8 cellular contexts compared by ENCODE assay signal in genomic region chr9:124776952-124777645, GRCh38. TPM values are rescaled to one million over a fixed set of nuclear protein-coding genes. Genes with fewer than 3 reads are reported as not detected.
DNase-seq lines count a peak whose midpoint lies in the region; ATAC-seq and TF ChIP-seq lines count a peak whose summit lies in the region.

TSS of gene OLFML2A (plus strand) at chr9:124777133. CDS start at chr9:124777271, 138 bp downstream.

- H3K36me3 Mint-ChIP-seq in activated CD4-positive, alpha-beta T cell treated with anti-CD3 and anti-CD28 coated beads for 36 hours (ENCODE audit: low read depth) = no peaks in the 10 kb centered on the region
- peaks cover 6% of the 10 kb centered on the region for H3K36me3 Mint-ChIP-seq in central memory CD8-positive, alpha-beta T cell (ENCODE audit: insufficient read depth)
- H3K36me3 Mint-ChIP-seq in stimulated activated naive B cell treated with anti-CD40 and anti-IgM and Interleukin-4, amounts not matched to agents 10 μg/mL and 1 μg/mL and 100 μg/mL, for 72 hours = no peaks in the 10 kb centered on the region

- H3K4me3 ChIP-seq in PC-9 (peak within 1 kb of the TSS; percentile 51), liver (ENCODE audit: low read depth in 1 of 3, low read length in 3 of 3) (peak within 1 kb of the TSS in 1 of 3 donors; percentile 60)

- no peaks in the 10 kb centered on the region for H3K9me3 Mint-ChIP-seq in activated CD4-positive, alpha-beta T cell treated with anti-CD3 and anti-CD28 coated beads for 36 hours (ENCODE audit: low read depth)
- no peaks in the 10 kb centered on the region for H3K9me3 Mint-ChIP-seq in central memory CD8-positive, alpha-beta T cell
- no peaks in the 10 kb centered on the region for H3K9me3 Mint-ChIP-seq in stimulated activated naive B cell treated with anti-CD40 and anti-IgM and Interleukin-4, amounts not matched to agents 10 μg/mL and 1 μg/mL and 100 μg/mL, for 72 hours

- CTCF ChIA-PET in activated CD4-positive, alpha-beta T cell treated with anti-CD3 and anti-CD28 coated beads for 36 hours (lab: Charles Lee) = interaction anchor here (0.6 to 12.5 kb wide), 6 partner anchors 10 to 155 kb away, joined by 3 to 260 read pairs (median 6); partner anchors contain the start of gene WDR38
- CTCF ChIA-PET in PC-9 (lab: Charles Lee) = interaction anchor here (0.6 to 10.9 kb wide), 3 partner anchors 44 to 77 kb away, joined by 3 to 159 read pairs (median 3); partner anchors contain the start of gene WDR38

- intact Hi-C loops in activated CD4-positive, alpha-beta T cell treated with anti-CD3 and anti-CD28 coated beads for 36 hours (cut with DNase I, micrococcal nuclease) = no loop called here
- intact Hi-C loops in PC-9 (cut with micrococcal nuclease; ENCODE audit: unreplicated experiment) = loop anchor here (10.0 kb wide), 1 partner anchor 382 kb away; no protein-coding TSS in a partner anchor

- 3% methylated on average over 86 of the region's 86 CpGs for WGBS in liver

- no peak for TF ChIP-seq RAD21 in liver (IDR thresholded peaks at IDR 0.05)

- DNase-seq in activated CD4-positive, alpha-beta T cell treated with anti-CD3 and anti-CD28 coated beads for 36 hours = peak; percentile 48
- no peak for DNase-seq in activated CD4-positive, alpha-beta T cell treated with anti-CD3 and anti-CD28 coated beads, Interleukin-2, amount 50 U/mL, for 4 hours
- peak in 1 of 2 experiments; percentile 54 for DNase-seq in PC-9
- no peak for DNase-seq in central memory CD8-positive, alpha-beta T cell (ENCODE audit: low spot score in 2 of 2)
- DNase-seq in stimulated activated naive B cell treated with anti-CD40 and anti-IgM and Interleukin-4, amounts not matched to agents 10 μg/mL and 1 μg/mL and 100 μg/mL, for 72 hours = no peak
- DNase-seq in superior temporal gyrus (ENCODE audit: extremely low spot score) = no peak

- no peak; the same call in 1 of the 2 replicates for TF ChIP-seq CTCF in PC-9 (conservative IDR thresholded peaks at IDR 0.05)
- peak; percentile 5 for TF ChIP-seq CTCF in liver (IDR thresholded peaks at IDR 0.05; ENCODE audit: low read depth, low read length, missing input control)

- no peak within 1 kb of the TSS for H3K27ac Mint-ChIP-seq in activated CD4-positive, alpha-beta T cell treated with anti-CD3 and anti-CD28 coated beads for 36 hours
- peak within 1 kb of the TSS; percentile 53 for H3K27ac Mint-ChIP-seq in central memory CD8-positive, alpha-beta T cell (ENCODE audit: low read depth)
- peak within 1 kb of the TSS; percentile 70 for H3K27ac Mint-ChIP-seq in stimulated activated naive B cell treated with anti-CD40 and anti-IgM and Interleukin-4, amounts not matched to agents 10 μg/mL and 1 μg/mL and 100 μg/mL, for 72 hours

- no peaks in the 10 kb centered on the region for H4K20me1 ChIP-seq in PC-9 (ENCODE audit: insufficient read depth)

- H3K4me1 ChIP-seq in PC-9 (replicated peaks; ENCODE audit: insufficient read depth) = peaks cover 18% of the 10 kb centered on the region
- H3K4me1 ChIP-seq in liver (ENCODE audit: control insufficient read depth in 4 of 4, insufficient read depth in 4 of 4, low read length in 3 of 4) = peaks cover 0 to 12% (median 10%) of the 10 kb centered on the region in 4 donors

- POLR2A ChIA-PET in activated CD4-positive, alpha-beta T cell treated with anti-CD3 and anti-CD28 coated beads for 36 hours (lab: Charles Lee) = interaction anchor here (0.5 kb wide), 1 partner anchor 349 kb away, joined by 4 read pairs; no protein-coding TSS in a partner anchor
- POLR2A ChIA-PET in PC-9 (lab: Charles Lee; ENCODE audit: unreplicated experiment) = interaction anchor here (0.6 to 1.0 kb wide), 2 partner anchors 57 to 95 kb away, joined by 3 to 5 read pairs; no protein-coding TSS in a partner anchor

- H3K9me3 ChIP-seq in PC-9 (ENCODE audit: insufficient read depth, low read depth) (no peaks in the 10 kb centered on the region), liver (ENCODE audit: control insufficient read depth in 4 of 4, low read length in 3 of 4) (no peaks in the 10 kb centered on the region)

- H3K4me1 Mint-ChIP-seq in activated CD4-positive, alpha-beta T cell treated with anti-CD3 and anti-CD28 coated beads for 36 hours = peaks cover 19% of the 10 kb centered on the region
- peaks cover 26% of the 10 kb centered on the region for H3K4me1 Mint-ChIP-seq in central memory CD8-positive, alpha-beta T cell
- H3K4me1 Mint-ChIP-seq in stimulated activated naive B cell treated with anti-CD40 and anti-IgM and Interleukin-4, amounts not matched to agents 10 μg/mL and 1 μg/mL and 100 μg/mL, for 72 hours = peaks cover 8 to 28% of the 10 kb centered on the region in 2 donors

- peak within 1 kb of the TSS; percentile 58 for H3K4me3 Mint-ChIP-seq in activated CD4-positive, alpha-beta T cell treated with anti-CD3 and anti-CD28 coated beads for 36 hours
- peak within 1 kb of the TSS; percentile 75 for H3K4me3 Mint-ChIP-seq in central memory CD8-positive, alpha-beta T cell
- H3K4me3 Mint-ChIP-seq in stimulated activated naive B cell treated with anti-CD40 and anti-IgM and Interleukin-4, amounts not matched to agents 10 μg/mL and 1 μg/mL and 100 μg/mL, for 72 hours = peak within 1 kb of the TSS; percentile 79 to 87

- H3K27ac ChIP-seq in PC-9 = no peak within 1 kb of the TSS
- no peak within 1 kb of the TSS for H3K27ac ChIP-seq in liver (ENCODE audit: low read depth in 1 of 2, low read length in 2 of 2)

- H3K27me3 ChIP-seq in PC-9 (ENCODE audit: insufficient read depth, low read depth) (0 out of 2 replicates have a peak, but pooled peaks cover 7% of the 10 kb centered on the region), liver (ENCODE audit: control insufficient read depth in 4 of 4, insufficient read depth in 4 of 4, low read length in 3 of 4) (peaks cover 0 to 1% (median 0%) of the 10 kb centered on the region in 4 donors)

- no peaks in the 10 kb centered on the region for H3K36me3 ChIP-seq in PC-9 (ENCODE audit: low read depth)
- H3K36me3 ChIP-seq in liver (ENCODE audit: control insufficient read depth in 4 of 4, insufficient read depth in 3 of 4, low read depth in 1 of 4, low read length in 3 of 4) = no peaks in the 10 kb centered on the region

- peaks cover 20% of the 10 kb centered on the region; the same call in 1 of the 2 replicates for H3F3A ChIP-seq in PC-9 (ENCODE audit: insufficient read depth, low read depth)

- no peaks in the 10 kb centered on the region for H3K9me2 ChIP-seq in PC-9 (ENCODE audit: insufficient read depth)

- peak within 1 kb of the TSS; percentile 75 for H3K4me2 ChIP-seq in PC-9

- H3K79me2 ChIP-seq in PC-9 (ENCODE audit: low read depth) = no peaks in the 10 kb centered on the region

- no TSS peak for BruUV-seq in PC-9 (replicated peaks; lab: Mats Ljungman, UMichigan)

- ATAC-seq in activated CD4-positive, alpha-beta T cell treated with anti-CD3 and anti-CD28 coated beads for 36 hours = peak; percentile 21
- peak; percentile 26 for ATAC-seq in central memory CD8-positive, alpha-beta T cell (replicated peaks; ENCODE audit: extremely low read depth, poor library complexity, severe bottlenecking)
- peak; percentile 67 to 72 for ATAC-seq in stimulated activated naive B cell treated with anti-CD40 and anti-IgM and Interleukin-4, amounts not matched to agents 10 μg/mL and 1 μg/mL and 100 μg/mL, for 72 hours (replicated peaks)
- ATAC-seq in HG03439 (IDR thresholded peaks at IDR 0.05; ENCODE audit: unreplicated experiment) = no peak

- no peak within 1 kb of the TSS for H2AFZ ChIP-seq in PC-9

- H3K9ac ChIP-seq in liver (ENCODE audit: low read depth in 1 of 2, low read length in 2 of 2) = no peak within 1 kb of the TSS

- H3K27me3 Mint-ChIP-seq in activated CD4-positive, alpha-beta T cell treated with anti-CD3 and anti-CD28 coated beads for 36 hours = peaks cover 39% of the 10 kb centered on the region
- peaks cover 25% of the 10 kb centered on the region for H3K27me3 Mint-ChIP-seq in central memory CD8-positive, alpha-beta T cell
- peaks cover 18 to 29% of the 10 kb centered on the region in 2 donors for H3K27me3 Mint-ChIP-seq in stimulated activated naive B cell treated with anti-CD40 and anti-IgM and Interleukin-4, amounts not matched to agents 10 μg/mL and 1 μg/mL and 100 μg/mL, for 72 hours

TF ChIP-seq in liver, 16 proteins besides CTCF, POLR2A, EP300 and RAD21:
- TF ChIP-seq RXRA (IDR thresholded peaks at IDR 0.05) (no peak), FOXA2 (IDR thresholded peaks at IDR 0.05) (no peak), GABPA (IDR thresholded peaks at IDR 0.05 in 1 of 2, conservative IDR thresholded peaks at IDR 0.05 in 1 of 2) (no peak), ATF3 (IDR thresholded peaks at IDR 0.05) (no peak), HNF4A (conservative IDR thresholded peaks at IDR 0.05) (no peak)

RNA-seq across cellular contexts. Expression of gene OLFML2A, which starts in this region (rescaled TPM):
- total RNA-seq in activated CD4-positive, alpha-beta T cell treated with anti-CD3 and anti-CD28 coated beads for 36 hours = under 1 TPM in 1 of 2 experiments, not detected in 1; 0.05 TPM
- total RNA-seq in PC-9 (2021) (5.7 and 9.0 TPM in 2 replicates), liver (1 to 10 TPM in 1 of 2 donors, under 1 TPM in 1; 0.56 to 1.1 TPM)
- under 1 TPM; 0.15 to 0.50 TPM for polyA plus RNA-seq in liver

Comparison
In these comparisons a context has a peak if more than half of its experiments do, and no peak if none do; other contexts are left out.
1. Peak in DNase-seq and ATAC-seq in activated CD4-positive, alpha-beta T cell treated with anti-CD3 and anti-CD28 coated beads for 36 hours; RNA of the gene not detected or under 1 TPM.